In the genomic region with DNA sequence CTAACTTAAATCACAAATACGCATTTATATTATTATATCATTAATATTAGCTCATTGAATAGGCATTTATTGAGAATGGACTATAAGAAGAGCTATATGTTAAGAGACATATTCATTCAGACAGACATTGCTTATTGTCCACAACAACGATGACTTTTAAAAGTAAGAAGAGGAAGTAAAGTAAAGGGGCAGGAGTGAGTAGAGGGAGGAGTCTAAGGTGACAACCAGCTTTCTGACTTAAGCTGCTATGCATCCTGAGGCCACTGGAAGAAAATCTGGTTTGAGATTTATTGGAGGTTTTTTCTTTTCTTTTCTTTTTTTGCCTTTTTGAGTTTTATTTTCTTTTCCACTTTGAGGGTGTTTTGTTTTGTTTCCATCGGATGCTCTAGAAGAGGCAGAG, we compare ENCODE assay signal across 21 cellular contexts.
DNase-seq lines count a peak whose midpoint lies in the region; ATAC-seq and TF ChIP-seq lines count a peak whose summit lies in the region.
"Had no signal": no experiment of that assay in that cellular context is flagged by ENCODE, and none has a peak within 500 bp of the region (broad histone marks: within the 10 kb centered on the region; RNA-seq: fewer than 3 reads in every experiment).

No MANE protein-coding gene starts in this region.

- H3K36me3 ChIP-seq in adrenal gland (replicated peaks in 1 of 2) (no peaks in the 10 kb centered on the region), mesenchymal stem cell (ENCODE audit: control insufficient read depth in 1 of 2, insufficient read depth in 2 of 2, low read depth in 1 of 2, low read length in 2 of 2) (no peaks in the 10 kb centered on the region)
- H3K36me3 ChIP-seq: pancreas, Peyer's patch, SJSA1 had no signal

- H3K4me2 ChIP-seq in mesenchymal stem cell (ENCODE audit: low read length, poor library complexity, severe bottlenecking): no peak overlapping the region

- H3K27me3 ChIP-seq in adrenal gland: no peaks in the 10 kb centered on the region
- H3K27me3 ChIP-seq in mesenchymal stem cell (ENCODE audit: control insufficient read depth in 1 of 2, insufficient read depth in 1 of 2, low read length in 2 of 2): no peaks in the 10 kb centered on the region
- H3K27me3 ChIP-seq: pancreas, Peyer's patch, SJSA1 had no signal

- H3K79me1 ChIP-seq in mesenchymal stem cell (replicated peaks; ENCODE audit: low read length, poor library complexity, severe bottlenecking): no peaks in the 10 kb centered on the region

- intact Hi-C loops in head of caudate nucleus (cut with DNase I) (no loop called here), adrenal gland (cut with DNase I) (no loop called here)
- intact Hi-C loops in activated CD8-positive, alpha-beta T cell treated with anti-CD3 and anti-CD28 coated beads for 36 hours (cut with micrococcal nuclease): no loop called here

- H2AFZ ChIP-seq in mesenchymal stem cell (ENCODE audit: low read depth, low read length): no peak overlapping the region

- no peak overlapping the region for H3K4ac ChIP-seq in mesenchymal stem cell (ENCODE audit: low read depth in 1 of 2, low read length in 2 of 2)

- H2AK5ac ChIP-seq in mesenchymal stem cell (ENCODE audit: low read length, severe bottlenecking): no peak overlapping the region

- no peaks in the 10 kb centered on the region for H3K4me1 Mint-ChIP-seq in activated CD8-positive, alpha-beta T cell treated with anti-CD3 and anti-CD28 coated beads for 36 hours (ENCODE audit: low read depth)
- H3K4me1 Mint-ChIP-seq: central memory CD8-positive, alpha-beta T cell; nephron progenitor cell had no signal

- POLR2A ChIA-PET in activated CD8-positive, alpha-beta T cell treated with anti-CD3 and anti-CD28 coated beads for 36 hours (lab: Charles Lee): no interaction called here

- H4K91ac ChIP-seq in mesenchymal stem cell (ENCODE audit: low read length): no peak overlapping the region

- H2BK120ac ChIP-seq in mesenchymal stem cell (ENCODE audit: low read depth, low read length): no peak overlapping the region

- H3K4me1 ChIP-seq in adrenal gland (replicated peaks in 1 of 2): no peaks in the 10 kb centered on the region
- H3K4me1 ChIP-seq in mesenchymal stem cell (ENCODE audit: control insufficient read depth, insufficient read depth, low read depth, low read length): no peaks in the 10 kb centered on the region
- H3K4me1 ChIP-seq: pancreas, Peyer's patch, SJSA1 had no signal

- H2BK15ac ChIP-seq in mesenchymal stem cell (ENCODE audit: low read depth, poor library complexity, severe bottlenecking): no peak overlapping the region

- no peak overlapping the region for H3K27ac Mint-ChIP-seq in activated CD8-positive, alpha-beta T cell treated with anti-CD3 and anti-CD28 coated beads for 36 hours
- H3K27ac Mint-ChIP-seq: activated naive CD8-positive, alpha-beta T cell; nephron progenitor cell; type B pancreatic cell; WTC11 had no signal

- no peak overlapping the region for H3K4me3 Mint-ChIP-seq in activated CD8-positive, alpha-beta T cell treated with anti-CD3 and anti-CD28 coated beads for 36 hours
- H3K4me3 Mint-ChIP-seq: activated naive CD8-positive, alpha-beta T cell; central memory CD8-positive, alpha-beta T cell; nephron progenitor cell; type B pancreatic cell; WTC11 had no signal

- no peak overlapping the region for H2BK12ac ChIP-seq in mesenchymal stem cell (ENCODE audit: low read length in 2 of 2)

- H3K4me3 ChIP-seq in NB4 (ENCODE audit: low read depth, low read length): no peak overlapping the region
- H3K4me3 ChIP-seq in adrenal gland: no peak overlapping the region
- no peak overlapping the region for H3K4me3 ChIP-seq in mesenchymal stem cell (ENCODE audit: insufficient read depth in 1 of 2, low read depth in 1 of 2, low read length in 2 of 2)
- H3K4me3 ChIP-seq: pancreas, Peyer's patch, SJSA1 had no signal

- H3K23ac ChIP-seq in mesenchymal stem cell (ENCODE audit: low read length in 2 of 2): no peak overlapping the region

- CTCF ChIA-PET in activated CD8-positive, alpha-beta T cell treated with anti-CD3 and anti-CD28 coated beads for 36 hours (lab: Charles Lee): no interaction called here

- no peaks in the 10 kb centered on the region for H3K27me3 Mint-ChIP-seq in activated CD8-positive, alpha-beta T cell treated with anti-CD3 and anti-CD28 coated beads for 36 hours
- H3K27me3 Mint-ChIP-seq: activated naive CD8-positive, alpha-beta T cell; central memory CD8-positive, alpha-beta T cell; type B pancreatic cell had no signal

- H3K9me3 ChIP-seq in adrenal gland (replicated peaks in 1 of 3): no peaks in the 10 kb centered on the region
- H3K9me3 ChIP-seq in mesenchymal stem cell (ENCODE audit: control insufficient read depth, low read length): no peaks in the 10 kb centered on the region
- H3K9me3 ChIP-seq: pancreas, Peyer's patch, SJSA1 had no signal

- peak; percentile 14 for DNase-seq in NB4 (ENCODE audit: low read depth)
- no peak for DNase-seq in head of caudate nucleus
- no peak for DNase-seq in adrenal gland
- no peak for DNase-seq in mesenchymal stem cell
- DNase-seq in activated CD8-positive, alpha-beta T cell treated with anti-CD3 and anti-CD28 coated beads for 36 hours: no peak
- DNase-seq: dermis blood vessel endothelial cell, EL, NCI-H2029 treated with DMSO at 0.1 percent for 48 hours, NCI-H226, nephron progenitor cell, pancreas, Peyer's patch had no signal

- H3K27ac ChIP-seq in adrenal gland: no peak overlapping the region
- no peak overlapping the region for H3K27ac ChIP-seq in mesenchymal stem cell (ENCODE audit: low read length, poor library complexity, severe bottlenecking)
- H3K27ac ChIP-seq: pancreas, Peyer's patch, SJSA1 had no signal

- H3K18ac ChIP-seq in mesenchymal stem cell (ENCODE audit: low read depth in 1 of 2, low read length in 2 of 2): no peak overlapping the region

- TF ChIP-seq POLR2A in NB4 (IDR thresholded peaks at IDR 0.05; ENCODE audit: extremely low read depth, insufficient read length) (no peak), adrenal gland (IDR thresholded peaks at IDR 0.05) (no peak)

- 69 to 81% (median 75%) methylated on average over 3 of the region's 3 CpGs for WGBS in adrenal gland, 4 donors
- WGBS in mesenchymal stem cell: 100% methylated on average over 1 of the region's 3 CpGs

- ATAC-seq in GM18511 (IDR thresholded peaks at IDR 0.05; ENCODE audit: unreplicated experiment) (peak; percentile 77), HG02852 (IDR thresholded peaks at IDR 0.05; ENCODE audit: unreplicated experiment) (peak; percentile 47)
- no peak for ATAC-seq in activated CD8-positive, alpha-beta T cell treated with anti-CD3 and anti-CD28 coated beads for 36 hours
- ATAC-seq: HepG2, pancreas, WTC11 had no signal

- TF ChIP-seq CTCF in GM12873 (IDR thresholded peaks at IDR 0.05; ENCODE audit: insufficient read depth, low read depth, low read length, missing control alignments): peak; percentile 2
- TF ChIP-seq CTCF in NB4 (IDR thresholded peaks at IDR 0.05; ENCODE audit: low read depth, low read length): no peak
- TF ChIP-seq CTCF in adrenal gland (IDR thresholded peaks at IDR 0.05): no peak
- TF ChIP-seq CTCF in activated CD8-positive, alpha-beta T cell treated with anti-CD3 and anti-CD28 coated beads for 36 hours (IDR thresholded peaks at IDR 0.05): no peak

- H2BK5ac ChIP-seq in mesenchymal stem cell (ENCODE audit: low read depth, low read length, poor library complexity, severe bottlenecking): no peak overlapping the region

- no peaks in the 10 kb centered on the region for H3K9me3 Mint-ChIP-seq in activated CD8-positive, alpha-beta T cell treated with anti-CD3 and anti-CD28 coated beads for 36 hours
- H3K9me3 Mint-ChIP-seq: nephron progenitor cell, type B pancreatic cell, WTC11 had no signal

- H3K9ac ChIP-seq in mesenchymal stem cell (ENCODE audit: low read length): no peak overlapping the region

- no peak overlapping the region for H4K8ac ChIP-seq in mesenchymal stem cell (ENCODE audit: low read length)

- H3K14ac ChIP-seq in mesenchymal stem cell (ENCODE audit: low read length in 2 of 2): no peak overlapping the region

- no peaks in the 10 kb centered on the region for H3K36me3 Mint-ChIP-seq in activated CD8-positive, alpha-beta T cell treated with anti-CD3 and anti-CD28 coated beads for 36 hours (ENCODE audit: low read depth)
- H3K36me3 Mint-ChIP-seq: activated naive CD8-positive, alpha-beta T cell; type B pancreatic cell; WTC11 had no signal
